ENCODE assay signal across 10 cellular contexts in genomic region chr10:133422821-133423771, GRCh38. TPM values are rescaled to one million over a fixed set of nuclear protein-coding genes. Genes with fewer than 3 reads are reported as not detected.
DNase-seq lines count a peak whose midpoint lies in the region; ATAC-seq and TF ChIP-seq lines count a peak whose summit lies in the region.
"Had no signal": no experiment of that assay in that cellular context is flagged by ENCODE, and none has a peak within 500 bp of the region (broad histone marks: within the 10 kb centered on the region; RNA-seq: fewer than 3 reads in every experiment).

No MANE protein-coding gene starts in this region.

- DNase-seq in GM13977 (ENCODE audit: low spot score) (peak; percentile 46), left ventricle myocardium superior (peak; percentile 34), progenitor cell of endocrine pancreas (ENCODE audit: low spot score, unreplicated experiment) (no peak), putamen (ENCODE audit: low spot score) (no peak), A172 (ENCODE audit: low spot score) (no peak), SHP77 treated with DMSO at 0.1 percent for 48 hours (lab: John Stamatoyannopoulos, UW) (no peak), dedifferentiated amniotic fluid mesenchymal stem cell (ENCODE audit: extremely low spot score) (no peak)
- DNase-seq: NK-92 treated with Interleukin-12 subunit alpha and Interleukin-12 subunit beta, amount 100 ng/mL, for 24 hours had no signal

- peaks cover 6% of the 10 kb centered on the region for H3K36me3 Mint-ChIP-seq in progenitor cell of endocrine pancreas (ENCODE audit: insufficient read depth)

- H3K4me3 Mint-ChIP-seq in progenitor cell of endocrine pancreas (ENCODE audit: low read depth): peak overlapping the region; percentile 37

- TF ChIP-seq CTCF in GM13977 (IDR thresholded peaks at IDR 0.05; ENCODE audit: extremely low read depth, insufficient read depth, missing control alignments): no peak
- TF ChIP-seq CTCF in progenitor cell of endocrine pancreas (IDR thresholded peaks at IDR 0.05; ENCODE audit: unreplicated experiment): no peak

- peak; percentile 17 for ATAC-seq in SK-N-SH treated with all-trans-retinoic acid at 6 μM for 48 hours
- peak; percentile 21 for ATAC-seq in left ventricle myocardium superior

- H3K27me3 Mint-ChIP-seq in progenitor cell of endocrine pancreas: peaks cover 8% of the 10 kb centered on the region

- intact Hi-C loops in left ventricle myocardium superior (cut with micrococcal nuclease): no loop called here

- in situ Hi-C loops in GM13977 (cut with MboI; ENCODE audit: low pct_unique_long_range_greater_than_20kb, low sequenced_read_pairs, unreplicated experiment): no loop called here

- H3K9me3 Mint-ChIP-seq in progenitor cell of endocrine pancreas (ENCODE audit: low read depth): no peaks in the 10 kb centered on the region

- no peaks in the 10 kb centered on the region for H3K4me1 Mint-ChIP-seq in progenitor cell of endocrine pancreas (ENCODE audit: low read depth)

- no peak overlapping the region for H3K27ac Mint-ChIP-seq in progenitor cell of endocrine pancreas

TF ChIP-seq in SK-N-SH treated with all-trans-retinoic acid at 6 μM for 48 hours, 23 proteins besides CTCF, POLR2A, EP300 and RAD21:
- TF ChIP-seq OSR1 (CRISPR knock-in tag; IDR thresholded peaks at IDR 0.05) (no peak), ZFP3 (CRISPR knock-in tag; IDR thresholded peaks at IDR 0.05) (no peak), RARB (CRISPR knock-in tag; IDR thresholded peaks at IDR 0.05) (no peak), ESRRG (CRISPR knock-in tag; IDR thresholded peaks at IDR 0.05) (no peak), PATZ1 (CRISPR knock-in tag; IDR thresholded peaks at IDR 0.05; ENCODE audit: borderline replicate concordance) (no peak), TOX (CRISPR knock-in tag; IDR thresholded peaks at IDR 0.05; ENCODE audit: borderline replicate concordance) (no peak), CREB5 (CRISPR knock-in tag; IDR thresholded peaks at IDR 0.05; ENCODE audit: low read depth) (no peak), ZFP30 (CRISPR knock-in tag; IDR thresholded peaks at IDR 0.05) (no peak), ZC3H10 (CRISPR knock-in tag; IDR thresholded peaks at IDR 0.05) (no peak), ISL1 (CRISPR knock-in tag; IDR thresholded peaks at IDR 0.05) (no peak), TCF4 (CRISPR knock-in tag; IDR thresholded peaks at IDR 0.05; ENCODE audit: borderline replicate concordance) (no peak), GLIS3 (CRISPR knock-in tag; IDR thresholded peaks at IDR 0.05) (no peak), ARNTL (CRISPR knock-in tag; IDR thresholded peaks at IDR 0.05; ENCODE audit: borderline replicate concordance, low read depth) (no peak)

RNA-seq across cellular contexts. Expression of gene SPRN, which starts 1.3 kb away (rescaled TPM):
- total RNA-seq in left ventricle myocardium superior (not detected), progenitor cell of endocrine pancreas (0.12 TPM in 1 of 2 replicates, not detected in the other)
- total RNA-seq in A172 (2014; rRNA removed; shearing (Covaris generic)): not detected in 2 replicates
- total RNA-seq: bronchial epithelial cell had no signal

RNA-seq across cellular contexts. Expression of gene MTG1, which starts 29.1 kb away (rescaled TPM):
- total RNA-seq in left ventricle myocardium superior: 20.9 TPM
- total RNA-seq in progenitor cell of endocrine pancreas: 137 and 139 TPM in 2 replicates
- total RNA-seq in A172 (2014; rRNA removed; shearing (Covaris generic)): 13.7 and 20.4 TPM in 2 replicates

RNA-seq across cellular contexts. Expression of gene SCART1, which starts 30.6 kb away (rescaled TPM):
- total RNA-seq in left ventricle myocardium superior (0.45 TPM), progenitor cell of endocrine pancreas (1.7 and 3.0 TPM in 2 replicates)
- total RNA-seq in A172 (2014; rRNA removed; shearing (Covaris generic)): not detected in 2 replicates

RNA-seq across cellular contexts. Expression of gene PAOX, which starts 44.0 kb away (rescaled TPM):
- total RNA-seq in left ventricle myocardium superior: 2.8 TPM
- 11.9 and 14.1 TPM in 2 replicates for total RNA-seq in progenitor cell of endocrine pancreas
- total RNA-seq in A172 (2014; rRNA removed; shearing (Covaris generic)): 5.3 and 6.1 TPM in 2 replicates

RNA-seq across cellular contexts. Expression of gene ECHS1, which starts 49.9 kb away (rescaled TPM):
- total RNA-seq in left ventricle myocardium superior: 226 TPM
- 89.7 and 91.4 TPM in 2 replicates for total RNA-seq in progenitor cell of endocrine pancreas
- total RNA-seq in A172 (2014; rRNA removed; shearing (Covaris generic)): 102 and 108 TPM in 2 replicates

Comparison
In these comparisons a context has a peak if more than half of its experiments do, and no peak if none do; other contexts are left out.
1. DNase-seq: peak in GM13977 (single experiment) and left ventricle myocardium superior (single experiment); none in progenitor cell of endocrine pancreas (single experiment), putamen (single experiment), A172 (single experiment), SHP77 treated with DMSO at 0.1 percent for 48 hours (single experiment) and dedifferentiated amniotic fluid mesenchymal stem cell (single experiment).